In the genomic region with DNA sequence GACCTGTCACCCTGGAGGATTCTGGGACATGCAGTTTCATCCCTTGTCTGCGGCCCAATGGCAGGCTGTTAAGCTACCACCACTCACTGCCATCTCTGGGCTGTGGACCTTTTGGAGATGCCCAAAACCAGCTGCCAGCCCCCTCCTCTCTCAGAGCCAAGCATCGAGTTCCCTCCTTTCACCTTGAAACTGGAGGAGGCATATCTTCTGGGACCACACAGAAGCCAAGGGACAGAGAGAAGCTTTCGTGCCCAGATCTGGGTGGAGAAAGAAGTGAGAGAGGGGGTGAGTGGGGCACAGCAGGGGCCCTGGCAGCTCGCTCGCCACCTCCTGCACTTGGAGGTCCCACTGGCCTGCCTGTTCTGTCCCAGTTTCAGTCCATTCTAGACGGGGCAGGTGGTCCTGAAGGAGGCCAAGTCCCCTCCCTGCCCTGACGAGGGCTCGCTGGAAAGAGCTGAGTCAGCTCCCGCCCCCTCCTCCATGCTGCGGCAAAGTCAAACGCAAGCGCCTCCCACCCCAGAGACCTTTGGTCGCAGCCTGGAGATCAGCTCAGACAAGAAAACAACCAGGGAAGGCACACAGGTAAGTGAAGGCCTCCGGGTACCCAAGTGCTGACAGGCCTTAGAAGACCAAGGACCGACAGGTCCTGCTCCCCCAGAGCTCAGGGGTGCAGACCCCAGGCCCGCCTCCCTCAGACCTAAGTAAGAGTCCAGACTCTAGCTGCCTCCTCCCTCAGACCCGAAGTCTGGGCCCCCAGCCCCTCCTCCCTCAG, we compare ENCODE assay signal across 8 cellular contexts. TPM values are rescaled to one million over a fixed set of nuclear protein-coding genes. Genes with fewer than 3 reads are reported as not detected.
DNase-seq lines count a peak whose midpoint lies in the region; ATAC-seq and TF ChIP-seq lines count a peak whose summit lies in the region.

No MANE protein-coding gene starts in this region.

- H3K4me2 ChIP-seq in fibroblast of lung (ENCODE audit: extremely low read depth, insufficient read depth, low read length), result no peak overlapping the region

- TF ChIP-seq CTCF in Panc1 (IDR thresholded peaks at IDR 0.05), result no peak
- TF ChIP-seq CTCF in fibroblast of lung (conservative IDR thresholded peaks at IDR 0.05 in 1 of 2, IDR thresholded peaks at IDR 0.05 in 1 of 2; ENCODE audit: low read depth in 1 of 2, low read length in 2 of 2), result no peak

- ATAC-seq in Panc1 (peak; percentile 81; the same call in 1 of the 2 replicates), GM18858 (IDR thresholded peaks at IDR 0.05; ENCODE audit: unreplicated experiment) (no peak), GM18498 (IDR thresholded peaks at IDR 0.05; ENCODE audit: unreplicated experiment) (no peak)

- H3K4me1 ChIP-seq in Panc1 (ENCODE audit: control insufficient read depth, insufficient read depth, low read length) (no peaks in the 10 kb centered on the region; the same call in 1 of the 2 replicates), fibroblast of lung (ENCODE audit: control insufficient read depth, extremely low read depth, insufficient read depth, low read length) (no peaks in the 10 kb centered on the region)

- H2AFZ ChIP-seq in fibroblast of lung (ENCODE audit: low read length), result no peak overlapping the region

- intact Hi-C loops in Panc1 (cut with micrococcal nuclease; ENCODE audit: unreplicated experiment), result no loop called here

- H4K20me1 ChIP-seq in fibroblast of lung (ENCODE audit: control insufficient read depth, extremely low read depth, insufficient read depth, low read length), result no peaks in the 10 kb centered on the region

- CTCF ChIA-PET in Panc1 (lab: Charles Lee), result no interaction called here

- H3K27me3 ChIP-seq in Panc1 (ENCODE audit: control insufficient read depth, insufficient read depth, low read length), result no peaks in the 10 kb centered on the region
- H3K27me3 ChIP-seq in fibroblast of lung (ENCODE audit: control insufficient read depth, insufficient read depth, low read length), result no peaks in the 10 kb centered on the region

- DNase-seq in NCI-H2029 (lab: John Stamatoyannopoulos, UW), result peak; percentile 17
- no peak for DNase-seq in NCI-H2029 treated with DMSO at 0.1 percent for 48 hours (lab: John Stamatoyannopoulos, UW)
- no peak for DNase-seq in Panc1 (ENCODE audit: low read depth, low spot score)
- peak; percentile 40 to 49 for DNase-seq in fibroblast of lung (ENCODE audit: low read depth in 2 of 2)
- peak; percentile 79 for DNase-seq in putamen (ENCODE audit: low spot score)
- no peak for DNase-seq in NCI-H345 treated with DMSO at 0.1 percent for 48 hours (lab: John Stamatoyannopoulos, UW; ENCODE audit: unreplicated experiment)

- no TSS peak for BruUV-seq in Panc1 (replicated peaks; lab: Mats Ljungman, UMichigan)

- H3K36me3 ChIP-seq in Panc1 (ENCODE audit: control insufficient read depth, insufficient read depth, low read length) (peaks cover 2% of the 10 kb centered on the region; the same call in 1 of the 2 replicates), fibroblast of lung (ENCODE audit: control insufficient read depth, insufficient read depth, low read length) (peaks cover 2% of the 10 kb centered on the region)

- no peak overlapping the region for H3K9ac ChIP-seq in fibroblast of lung (ENCODE audit: insufficient read depth, low read length)

- in situ Hi-C loops in Panc1 (cut with HindIII; ENCODE audit: low pct_unique_long_range_greater_than_20kb, low sequenced_read_pairs), result no loop called here

- H3K4me3 ChIP-seq in Panc1 (ENCODE audit: low read depth in 2 of 2, low read length in 2 of 2) (no peak overlapping the region), fibroblast of lung (replicated peaks in 1 of 4; ENCODE audit: control extremely low read depth in 1 of 4, insufficient read depth in 1 of 4, low read depth in 3 of 4, low read length in 4 of 4) (no peak overlapping the region)

- no peak overlapping the region for H3K27ac ChIP-seq in Panc1 (ENCODE audit: low read length)
- H3K27ac ChIP-seq in fibroblast of lung (ENCODE audit: insufficient read depth, low read length), result no peak overlapping the region

- H3K79me2 ChIP-seq in fibroblast of lung (ENCODE audit: control insufficient read depth, insufficient read depth, low read length), result no peaks in the 10 kb centered on the region

- POLR2A ChIA-PET in Panc1 (lab: Charles Lee), result interaction anchor here (0.8 kb wide), 1 partner anchor 9 kb away, joined by 4 read pairs; no protein-coding TSS in a partner anchor

- no peaks in the 10 kb centered on the region for H3K9me3 ChIP-seq in Panc1 (ENCODE audit: control insufficient read depth, insufficient read depth, low read depth, low read length)
- no peaks in the 10 kb centered on the region for H3K9me3 ChIP-seq in fibroblast of lung (ENCODE audit: control insufficient read depth, insufficient read depth, low read depth, low read length)

RNA-seq across cellular contexts. Expression of a gene that starts 3.8 kb away (rescaled TPM):
- total RNA-seq in Panc1 (2021; ENCODE audit: unreplicated experiment) (34.6 TPM), fibroblast of lung (22.1 and 33.9 TPM in 2 replicates)
- 49.2 TPM for polyA plus RNA-seq in Panc1 (2012; ENCODE audit: insufficient read length)
- 22.8 and 23.2 TPM in 2 replicates for polyA plus RNA-seq in fibroblast of lung
- polyA plus RNA-seq in fibroblast of lung (2012), result 34.6 and 42.3 TPM in 2 replicates
- 24.7 and 38.1 TPM in 2 replicates for polyA minus RNA-seq in fibroblast of lung (ENCODE audit: low replicate concordance)

RNA-seq across cellular contexts. Expression of a gene that starts 29.3 kb away (rescaled TPM):
- total RNA-seq in Panc1 (2021; ENCODE audit: unreplicated experiment) (20.8 TPM), fibroblast of lung (7.7 and 11.1 TPM in 2 replicates)
- 44.5 TPM for polyA plus RNA-seq in Panc1 (2012; ENCODE audit: insufficient read length)
- 2.7 and 4.5 TPM in 2 replicates for polyA plus RNA-seq in fibroblast of lung
- 3.8 and 7.8 TPM in 2 replicates for polyA plus RNA-seq in fibroblast of lung (2012)
- polyA minus RNA-seq in fibroblast of lung (ENCODE audit: low replicate concordance), result 2.1 and 2.2 TPM in 2 replicates

RNA-seq across cellular contexts. Expression of a gene that starts 51.7 kb away (rescaled TPM):
- total RNA-seq in Panc1 (2021; ENCODE audit: unreplicated experiment) (not detected), fibroblast of lung (not detected in 2 replicates)
- polyA plus RNA-seq in Panc1 (2012; ENCODE audit: insufficient read length), result 0.17 TPM
- polyA plus RNA-seq in fibroblast of lung, result not detected in 2 replicates
- not detected in 2 replicates for polyA plus RNA-seq in fibroblast of lung (2012)
- not detected in 2 replicates for polyA minus RNA-seq in fibroblast of lung (ENCODE audit: low replicate concordance)

RNA-seq across cellular contexts. Expression of a gene that starts 54.6 kb away (rescaled TPM):
- total RNA-seq in Panc1 (2021; ENCODE audit: unreplicated experiment) (0.13 TPM), fibroblast of lung (under 0.01 and 0.17 TPM in 2 replicates)
- polyA plus RNA-seq in Panc1 (2012; ENCODE audit: insufficient read length), result not detected
- 0.02 and 0.06 TPM in 2 replicates for polyA plus RNA-seq in fibroblast of lung
- 0.06 TPM in 1 of 2 replicates, not detected in the other for polyA plus RNA-seq in fibroblast of lung (2012)
- 0.07 TPM in 1 of 2 replicates, not detected in the other for polyA minus RNA-seq in fibroblast of lung (ENCODE audit: low replicate concordance)

Comparison
In these comparisons a context has a peak if more than half of its experiments do, and no peak if none do; other contexts are left out.
1. DNase-seq: peak in NCI-H2029 (single experiment), fibroblast of lung (2 of 2) and putamen (single experiment); none in NCI-H2029 treated with DMSO at 0.1 percent for 48 hours (single experiment), Panc1 (single experiment) and NCI-H345 treated with DMSO at 0.1 percent for 48 hours (single experiment).